Comparison of ENCODE assay signal across 20 cellular contexts in genomic region chrX:3485727-3486126, GRCh38.
"Had no signal": no experiment of that assay in that cellular context is flagged by ENCODE, and none has a peak within 500 bp of the region (broad histone marks: within the 10 kb centered on the region; RNA-seq: fewer than 3 reads in every experiment).

No MANE protein-coding gene starts in this region.

- H3K27ac ChIP-seq: skin epidermis, thoracic aorta, VCaP had no signal

- FAIRE-seq: bronchial epithelial cell, keratinocyte, urothelium cell line had no signal

- ATAC-seq: activated CD4-positive, CD25-positive, alpha-beta regulatory T cell treated with anti-CD3 and anti-CD28 coated beads, Interleukin-2, amount 50 U/mL, for 24 hours; left cardiac atrium; left ventricle myocardium superior; sciatic nerve had no signal

- DNase-seq: activated CD4-positive, alpha-beta T cell treated with anti-CD3 and anti-CD28 coated beads for 48 hours; activated CD4-positive, alpha-beta T cell treated with anti-CD3 and anti-CD28 coated beads, Interleukin-2, amount 50 U/mL, for 48 hours; activated CD8-positive, alpha-beta memory T cell treated with anti-CD3 and anti-CD28 coated beads for 24 hours; activated effector memory CD4-positive, alpha-beta T cell treated with Interleukin-2 at 50 U/mL for 16 hours; activated naive CD4-positive, alpha-beta T cell treated with Interleukin-2 at 50 U/mL for 16 hours; anterior cingulate cortex; effector CD8-positive, alpha-beta T cell; left cardiac atrium; left ventricle myocardium superior; stimulated activated CD4-positive, alpha-beta T cell treated with anti-CD3 and anti-CD28 coated beads, Interleukin-12 subunit alpha, Interleukin-12 subunit beta, amount 100 ng/mL, for 4 hours; stimulated activated CD4-positive, alpha-beta T cell treated with anti-CD3 and anti-CD28 coated beads, Interleukin-4, amount 100 ng/mL, for 1 hour; trophoblast cell had no signal

- H3K36me3 ChIP-seq: thoracic aorta had no signal

- H3K4me3 ChIP-seq: skin epidermis, thoracic aorta had no signal

- H3K9me3 ChIP-seq: thoracic aorta had no signal
